14 cellular contexts compared by ENCODE assay signal in the genomic region with DNA sequence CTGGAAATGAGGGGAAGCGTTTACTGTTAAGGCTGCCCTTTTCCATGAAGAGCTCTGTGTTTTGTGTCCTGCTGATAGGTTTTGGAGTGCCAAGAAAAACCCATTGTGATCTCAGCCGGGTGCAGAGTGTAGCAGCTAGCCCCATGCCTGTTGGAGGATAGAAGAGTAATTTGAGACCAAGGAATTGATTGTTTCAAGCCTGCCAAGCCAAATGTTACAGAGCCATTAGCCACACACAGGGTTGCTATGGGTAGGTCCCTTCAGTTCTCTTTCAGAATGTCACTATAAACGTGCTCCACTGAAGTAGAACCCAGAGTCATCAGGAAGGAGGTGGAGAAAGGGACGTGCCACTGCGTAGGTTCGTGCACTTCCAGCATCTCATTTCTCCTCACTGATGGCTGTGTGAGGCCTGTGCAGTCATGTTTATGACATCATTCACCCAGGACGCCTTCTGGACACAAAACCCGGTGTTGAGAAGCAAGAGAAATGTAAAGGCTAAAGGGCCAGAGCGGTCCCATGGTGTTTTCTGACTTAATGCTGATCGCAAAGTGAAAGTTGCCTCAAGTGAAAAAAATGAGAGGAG. TPM values are rescaled to one million over a fixed set of nuclear protein-coding genes. Genes with fewer than 3 reads are reported as not detected.
DNase-seq lines count a peak whose midpoint lies in the region; ATAC-seq lines count a peak whose summit lies in the region.
"Had no signal": no experiment of that assay in that cellular context is flagged by ENCODE, and none has a peak within 500 bp of the region (broad histone marks: within the 10 kb centered on the region; RNA-seq: fewer than 3 reads in every experiment).

No MANE protein-coding gene starts in this region.

- H3K9me3 ChIP-seq in right cardiac atrium (ENCODE audit: control insufficient read depth, low read length): no peaks in the 10 kb centered on the region

- ATAC-seq in right cardiac atrium (peak; percentile 42 to 57), HG02884 (IDR thresholded peaks at IDR 0.05; ENCODE audit: unreplicated experiment) (no peak)
- ATAC-seq: activated T-cell treated with anti-CD3 and anti-CD28 coated beads, Interleukin-2, amount 50 U/mL, for 4 hours had no signal

- DNase-seq in NCI-H2081 (lab: John Stamatoyannopoulos, UW) (peak; percentile 77 to 92), astrocyte of the hippocampus (ENCODE audit: low read depth, low spot score) (peak; percentile 65), right cardiac atrium (no peak), smooth muscle cell of the brain vasculature (ENCODE audit: low read depth, low spot score) (peak; percentile 64), NK-92 (lab: John Stamatoyannopoulos, UW; ENCODE audit: unreplicated experiment) (no peak)
- no peak for DNase-seq in T-helper 2 cell treated with Interferon-gamma antibody and Interleukin-4, amounts not matched to agents 5 μg/mL and 100 μg/mL, for 36 hours (ENCODE audit: low spot score)
- DNase-seq: activated T-cell treated with anti-CD3 and anti-CD28 coated beads, Interleukin-2, amount 50 U/mL, for 4 hours; DND-41; H9; NCI-H1930; posterior cingulate gyrus; T-helper 2 cell had no signal

- no peak overlapping the region for H3K27ac Mint-ChIP-seq in T-helper 2 cell treated with Interferon-gamma antibody and Interleukin-4, amounts not matched to agents 5 μg/mL and 100 μg/mL, for 36 hours
- H3K27ac Mint-ChIP-seq: dendritic cell treated with granulocyte-macrophage colony-stimulating factor and Interleukin-4, amounts not matched to agents 40 ng/mL and 50 ng/mL, for 4 days; H9 had no signal

- 48% methylated on average over 10 of the region's 10 CpGs for WGBS in right cardiac atrium

- no peak overlapping the region for H3K4me3 Mint-ChIP-seq in T-helper 2 cell treated with Interferon-gamma antibody and Interleukin-4, amounts not matched to agents 5 μg/mL and 100 μg/mL, for 36 hours
- H3K4me3 Mint-ChIP-seq: activated T-cell treated with anti-CD3 and anti-CD28 coated beads, Interleukin-2, amount 50 U/mL, for 4 hours; dendritic cell treated with granulocyte-macrophage colony-stimulating factor and Interleukin-4, amounts not matched to agents 40 ng/mL and 50 ng/mL, for 4 days; H9 had no signal

- no peaks in the 10 kb centered on the region for H3K36me3 Mint-ChIP-seq in T-helper 2 cell treated with Interferon-gamma antibody and Interleukin-4, amounts not matched to agents 5 μg/mL and 100 μg/mL, for 36 hours (ENCODE audit: low read depth)

- intact Hi-C loops in right cardiac atrium (cut with DNase I): no loop called here

- H3K4me1 ChIP-seq in right cardiac atrium (ENCODE audit: control insufficient read depth, insufficient read depth, low read length): peaks cover 12% of the 10 kb centered on the region

- H3K27me3 Mint-ChIP-seq in T-helper 2 cell treated with Interferon-gamma antibody and Interleukin-4, amounts not matched to agents 5 μg/mL and 100 μg/mL, for 36 hours (ENCODE audit: low read depth): peaks cover 21% of the 10 kb centered on the region

- no peaks in the 10 kb centered on the region for H3K9me3 Mint-ChIP-seq in T-helper 2 cell treated with Interferon-gamma antibody and Interleukin-4, amounts not matched to agents 5 μg/mL and 100 μg/mL, for 36 hours
- H3K9me3 Mint-ChIP-seq: activated T-cell treated with anti-CD3 and anti-CD28 coated beads, Interleukin-2, amount 50 U/mL, for 4 hours; dendritic cell treated with granulocyte-macrophage colony-stimulating factor and Interleukin-4, amounts not matched to agents 40 ng/mL and 50 ng/mL, for 4 days; H9 had no signal

- H3K4me3 ChIP-seq in right cardiac atrium (ENCODE audit: low read length): no peak overlapping the region

- H3K27me3 ChIP-seq in right cardiac atrium (ENCODE audit: control insufficient read depth, insufficient read depth): no peaks in the 10 kb centered on the region

- H3K27ac ChIP-seq in right cardiac atrium (ENCODE audit: low read length): peak overlapping the region; percentile 68

- no peaks in the 10 kb centered on the region for H3K4me1 Mint-ChIP-seq in T-helper 2 cell treated with Interferon-gamma antibody and Interleukin-4, amounts not matched to agents 5 μg/mL and 100 μg/mL, for 36 hours (ENCODE audit: low read depth)

RNA-seq across cellular contexts. Expression of a gene that starts 6.6 kb away (rescaled TPM):
- total RNA-seq in right cardiac atrium: 10 to 100 TPM; 68.2 to 80.6 (median 72.0) TPM
- 123 TPM for polyA plus RNA-seq in right cardiac atrium

Comparison
In these comparisons a context has a peak if more than half of its experiments do, and no peak if none do; other contexts are left out.
1. DNase-seq: peak in NCI-H2081 (2 of 2), astrocyte of the hippocampus (single experiment) and smooth muscle cell of the brain vasculature (single experiment); none in right cardiac atrium (0 of 3), NK-92 (single experiment) and T-helper 2 cell treated with Interferon-gamma antibody and Interleukin-4, amounts not matched to agents 5 μg/mL and 100 μg/mL, for 36 hours (single experiment).